In the genomic region with DNA sequence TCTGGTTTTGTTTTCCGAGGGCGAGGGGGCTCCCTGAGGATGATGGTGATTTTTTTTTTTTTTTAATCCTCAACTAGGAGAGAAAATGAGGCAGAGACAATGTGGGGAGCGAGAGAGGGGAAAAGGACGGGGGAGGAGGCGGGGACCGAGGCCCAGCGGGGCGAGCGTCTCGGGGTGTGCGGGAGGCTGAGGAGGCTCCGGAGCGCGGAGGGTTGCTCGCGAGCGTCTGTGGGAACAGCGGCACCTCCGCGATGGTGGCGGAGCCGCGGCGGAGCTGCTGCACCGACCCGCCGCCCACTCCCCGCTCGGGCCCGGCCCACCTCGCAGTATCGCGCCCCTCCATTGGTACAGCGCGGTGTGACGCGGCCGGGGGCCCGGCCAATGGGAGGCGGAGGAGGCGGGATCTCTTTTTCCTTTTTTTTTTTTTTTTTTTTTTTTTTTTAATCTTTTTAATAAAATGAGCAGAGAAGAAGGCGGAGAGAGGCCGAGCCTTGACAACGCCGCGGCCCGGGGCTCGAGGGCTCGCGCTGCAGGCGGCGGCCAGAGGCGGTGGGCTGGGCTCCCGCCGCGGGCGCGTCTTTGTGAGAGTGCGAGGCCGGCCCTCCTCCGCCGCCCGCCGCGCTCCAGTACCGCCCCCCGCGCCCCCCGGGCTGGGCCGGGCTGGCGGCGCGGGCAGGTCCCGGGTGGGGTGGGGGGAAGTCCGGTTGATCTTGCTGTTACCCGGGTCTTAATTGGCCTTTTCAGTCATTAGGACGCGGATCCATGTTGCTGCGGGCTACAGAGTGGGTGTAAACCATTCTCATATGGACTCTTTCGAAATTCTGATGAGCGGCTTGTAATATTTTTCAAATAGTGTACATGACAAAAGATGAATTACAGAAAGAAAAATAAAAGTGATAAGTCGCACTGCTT, we compare ENCODE assay signal across 1 cellular context.
A peak's percentile ranks its signal among the peaks of the same experiment; 100 is the strongest.
TF ChIP-seq lines count a peak whose summit lies in the region.

Gene RERE, minus strand, starts transcription at position 228 of the 912 bp plus-strand sequence.

TF ChIP-seq in K562, 482 proteins besides CTCF, POLR2A, EP300 and RAD21 (continued from another document and continues in another):
- TF ChIP-seq, protein P1, sequence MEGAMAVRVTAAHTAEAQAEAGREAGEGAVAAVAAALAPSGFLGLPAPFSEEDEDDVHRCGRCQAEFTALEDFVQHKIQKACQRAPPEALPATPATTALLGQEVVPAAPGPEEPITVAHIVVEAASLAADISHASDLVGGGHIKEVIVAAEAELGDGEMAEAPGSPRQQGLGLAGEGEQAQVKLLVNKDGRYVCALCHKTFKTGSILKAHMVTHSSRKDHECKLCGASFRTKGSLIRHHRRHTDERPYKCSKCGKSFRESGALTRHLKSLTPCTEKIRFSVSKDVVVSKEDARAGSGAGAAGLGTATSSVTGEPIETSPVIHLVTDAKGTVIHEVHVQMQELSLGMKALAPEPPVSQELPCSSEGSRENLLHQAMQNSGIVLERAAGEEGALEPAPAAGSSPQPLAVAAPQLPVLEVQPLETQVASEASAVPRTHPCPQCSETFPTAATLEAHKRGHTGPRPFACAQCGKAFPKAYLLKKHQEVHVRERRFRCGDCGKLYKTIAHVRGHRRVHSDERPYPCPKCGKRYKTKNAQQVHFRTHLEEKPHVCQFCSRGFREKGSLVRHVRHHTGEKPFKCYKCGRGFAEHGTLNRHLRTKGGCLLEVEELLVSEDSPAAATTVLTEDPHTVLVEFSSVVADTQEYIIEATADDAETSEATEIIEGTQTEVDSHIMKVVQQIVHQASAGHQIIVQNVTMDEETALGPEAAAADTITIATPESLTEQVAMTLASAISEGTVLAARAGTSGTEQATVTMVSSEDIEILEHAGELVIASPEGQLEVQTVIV (CRISPR knock-in tag; IDR thresholded peaks at IDR 0.05; ENCODE audit: borderline replicate concordance) = no peak
- TF ChIP-seq HOXB6 (CRISPR knock-in tag; IDR thresholded peaks at IDR 0.05; ENCODE audit: borderline replicate concordance) (no peak), ARHGAP35 (IDR thresholded peaks at IDR 0.05; ENCODE audit: partially characterized antibody) (no peak), ZNF184 (CRISPR knock-in tag; IDR thresholded peaks at IDR 0.05) (no peak), KLF6 (CRISPR knock-in tag; IDR thresholded peaks at IDR 0.05; ENCODE audit: borderline replicate concordance) (no peak), KLF1 (tag; IDR thresholded peaks at IDR 0.05) (no peak), ZFP91 (CRISPR knock-in tag; IDR thresholded peaks at IDR 0.05) (no peak; the same call in 1 of the 2 replicates), RBM39 (optimal IDR thresholded peaks at IDR 0.05; ENCODE audit: low read depth, low read length) (no peak), MYC (IDR thresholded peaks at IDR 0.05; ENCODE audit: low read depth, low read length) (no peak), MYC (CRISPR knock-in tag; IDR thresholded peaks at IDR 0.05; ENCODE audit: borderline replicate concordance, low read depth) (no peak), E2F3 (CRISPR knock-in tag; IDR thresholded peaks at IDR 0.05) (0 out of 2 replicates have a peak, but pooled peaks have one; percentile 8), CHD4 (IDR thresholded peaks at IDR 0.05; ENCODE audit: insufficient read depth, insufficient replicate concordance, low read depth, low read length, poor library complexity, severe bottlenecking) (no peak), MITF (IDR thresholded peaks at IDR 0.05) (no peak), CBX5 (IDR thresholded peaks at IDR 0.05; ENCODE audit: borderline replicate concordance, low read depth) (no peak), JUN (IDR thresholded peaks at IDR 0.05; ENCODE audit: borderline replicate concordance, low read depth, low read length) (no peak), JUN (CRISPR knock-in tag; IDR thresholded peaks at IDR 0.05; ENCODE audit: borderline replicate concordance) (no peak), SIX5 (IDR thresholded peaks at IDR 0.05; ENCODE audit: borderline replicate concordance in 1 of 2, insufficient read depth in 1 of 2, low read depth in 1 of 2, low read length in 2 of 2) (no peak), PPARD (CRISPR knock-in tag; IDR thresholded peaks at IDR 0.05) (no peak), ZBTB43 (CRISPR knock-in tag; IDR thresholded peaks at IDR 0.05) (no peak), ZSCAN32 (CRISPR knock-in tag; IDR thresholded peaks at IDR 0.05) (no peak), BDP1 (IDR thresholded peaks at IDR 0.05; ENCODE audit: insufficient read depth, insufficient read length) (no peak), FOSL1 (tag; conservative IDR thresholded peaks at IDR 0.05) (no peak), ZNF224 (CRISPR knock-in tag; IDR thresholded peaks at IDR 0.05) (no peak), CBFA2T2 (conservative IDR thresholded peaks at IDR 0.05) (no peak), MIER1 (IDR thresholded peaks at IDR 0.05; ENCODE audit: low read depth) (no peak), THRA (IDR thresholded peaks at IDR 0.05) (no peak), CXXC5 (CRISPR knock-in tag; IDR thresholded peaks at IDR 0.05) (peak; percentile 85), ZNF75A (CRISPR knock-in tag; IDR thresholded peaks at IDR 0.05) (no peak), MECOM (CRISPR knock-in tag; IDR thresholded peaks at IDR 0.05) (no peak), RB1 (IDR thresholded peaks at IDR 0.05; ENCODE audit: low read depth) (peak; percentile 46), TEAD4 (IDR thresholded peaks at IDR 0.05; ENCODE audit: low read length) (no peak), TEAD4 (CRISPR knock-in tag; IDR thresholded peaks at IDR 0.05; ENCODE audit: borderline replicate concordance) (no peak), ZBTB7A (IDR thresholded peaks at IDR 0.05; ENCODE audit: borderline replicate concordance, control insufficient read depth, low read depth, low read length) (peak; percentile 99), TCFL5 (CRISPR knock-in tag; conservative IDR thresholded peaks at IDR 0.05) (no peak), PCBP2 (IDR thresholded peaks at IDR 0.05; ENCODE audit: low read depth, low read length, poor library complexity, severe bottlenecking) (no peak), RERE (CRISPR knock-in tag; IDR thresholded peaks at IDR 0.05; ENCODE audit: borderline replicate concordance) (no peak), NCOA2 (IDR thresholded peaks at IDR 0.05; ENCODE audit: partially characterized antibody in 2 of 2) (no peak), HMG20B (CRISPR knock-in tag; IDR thresholded peaks at IDR 0.05) (no peak), PKNOX1 (IDR thresholded peaks at IDR 0.05) (no peak), HDGF (IDR thresholded peaks at IDR 0.05) (no peak)
- TF ChIP-seq, protein P2, sequence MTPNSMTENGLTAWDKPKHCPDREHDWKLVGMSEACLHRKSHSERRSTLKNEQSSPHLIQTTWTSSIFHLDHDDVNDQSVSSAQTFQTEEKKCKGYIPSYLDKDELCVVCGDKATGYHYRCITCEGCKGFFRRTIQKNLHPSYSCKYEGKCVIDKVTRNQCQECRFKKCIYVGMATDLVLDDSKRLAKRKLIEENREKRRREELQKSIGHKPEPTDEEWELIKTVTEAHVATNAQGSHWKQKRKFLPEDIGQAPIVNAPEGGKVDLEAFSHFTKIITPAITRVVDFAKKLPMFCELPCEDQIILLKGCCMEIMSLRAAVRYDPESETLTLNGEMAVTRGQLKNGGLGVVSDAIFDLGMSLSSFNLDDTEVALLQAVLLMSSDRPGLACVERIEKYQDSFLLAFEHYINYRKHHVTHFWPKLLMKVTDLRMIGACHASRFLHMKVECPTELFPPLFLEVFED (CRISPR knock-in tag; conservative IDR thresholded peaks at IDR 0.05) = no peak
- TF ChIP-seq, protein P3, sequence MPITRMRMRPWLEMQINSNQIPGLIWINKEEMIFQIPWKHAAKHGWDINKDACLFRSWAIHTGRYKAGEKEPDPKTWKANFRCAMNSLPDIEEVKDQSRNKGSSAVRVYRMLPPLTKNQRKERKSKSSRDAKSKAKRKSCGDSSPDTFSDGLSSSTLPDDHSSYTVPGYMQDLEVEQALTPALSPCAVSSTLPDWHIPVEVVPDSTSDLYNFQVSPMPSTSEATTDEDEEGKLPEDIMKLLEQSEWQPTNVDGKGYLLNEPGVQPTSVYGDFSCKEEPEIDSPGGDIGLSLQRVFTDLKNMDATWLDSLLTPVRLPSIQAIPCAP (CRISPR knock-in tag; IDR thresholded peaks at IDR 0.05; ENCODE audit: borderline replicate concordance) = no peak
